Comparison of ENCODE assay signal across 19 cellular contexts in genomic region chr1:240352769-240353168, GRCh38.
DNase-seq lines count a peak whose midpoint lies in the region; ATAC-seq, FAIRE-seq and TF ChIP-seq lines count a peak whose summit lies in the region.
"Had no signal": no experiment of that assay in that cellular context is flagged by ENCODE, and none has a peak within 500 bp of the region (broad histone marks: within the 10 kb centered on the region; RNA-seq: fewer than 3 reads in every experiment).

No MANE protein-coding gene starts in this region.

- H2AFZ ChIP-seq in GM23248: no peak overlapping the region

- TF ChIP-seq POLR2A in A549 (IDR thresholded peaks at IDR 0.05; ENCODE audit: low read length): no peak

- DNase-seq in A549 (ENCODE audit: low read depth in 1 of 2, low spot score in 1 of 2) (peak in 1 of 2 experiments; percentile 61), GM23248 (peak; percentile 49), astrocyte of the spinal cord (ENCODE audit: low read depth, low spot score) (peak; percentile 68), left kidney (ENCODE audit: low read depth, low spot score) (peak; percentile 27), DMS79 (lab: John Stamatoyannopoulos, UW) (no peak), frontal cortex (ENCODE audit: low spot score in 2 of 2) (no peak)
- DNase-seq: activated CD4-positive, alpha-beta T cell treated with anti-CD3 and anti-CD28 coated beads for 36 hours; activated naive CD8-positive, alpha-beta T cell treated with anti-CD3 and anti-CD28 coated beads, Interleukin-2, amount 10 ng/mL, durations not matched to agents 7 days and 5 days; activated T-cell treated with anti-CD3 and anti-CD28 coated beads, Interleukin-2, amount 50 U/mL, for 24 hours; DMS153; NCI-H1930; NCI-H526 treated with DMSO at 0.1 percent for 48 hours; stimulated activated naive CD4-positive, alpha-beta T cell treated with Interleukin-2 at 50 U/mL for 16 hours had no signal

- peaks cover 78% of the 10 kb centered on the region for H3F3A ChIP-seq in GM23248 (ENCODE audit: insufficient read depth)

- H3K27ac ChIP-seq in A549: peak overlapping the region in 1 of 2 experiments; percentile 60; a peak in 3 of 6 replicates
- H3K27ac ChIP-seq in GM23248: peak overlapping the region; percentile 84
- H3K27ac ChIP-seq: coronary artery, KMS-11 had no signal

- POLR2A ChIA-PET in A549 (lab: Yijun Ruan, JAX): no interaction called here

- no peaks in the 10 kb centered on the region for H3K9me2 ChIP-seq in GM23248 (ENCODE audit: insufficient read depth)

- H3K4me1 ChIP-seq in A549 (peaks cover 40% of the 10 kb centered on the region), GM23248 (ENCODE audit: insufficient read depth) (peaks cover 63% of the 10 kb centered on the region)

- CTCF ChIA-PET in A549 (lab: Yijun Ruan, JAX): interaction anchor here (1.0 kb wide), 2 partner anchors 9 to 29 kb away, joined by 3 read pairs; no protein-coding TSS in a partner anchor

- no peaks in the 10 kb centered on the region for H4K20me1 ChIP-seq in GM23248 (ENCODE audit: insufficient read depth)

- TF ChIP-seq RAD21 in A549 (conservative IDR thresholded peaks at IDR 0.05 in 1 of 2, IDR thresholded peaks at IDR 0.05 in 1 of 2): no peak

- H3K9ac ChIP-seq in GM23248: no peak overlapping the region
- H3K9ac ChIP-seq: KMS-11 had no signal

- H3K4me2 ChIP-seq in A549 (peak overlapping the region; percentile 41), GM23248 (ENCODE audit: unreplicated experiment) (no peak overlapping the region)
- H3K4me2 ChIP-seq: KMS-11 had no signal

- peak in 1 of 2 experiments; percentile 47; a peak in 2 of 6 replicates for ATAC-seq in A549
- no peak for ATAC-seq in HG03175 (IDR thresholded peaks at IDR 0.05; ENCODE audit: unreplicated experiment)
- no peak for ATAC-seq in GM21423 (IDR thresholded peaks at IDR 0.05; ENCODE audit: unreplicated experiment)
- ATAC-seq: activated CD4-positive, alpha-beta T cell treated with anti-CD3 and anti-CD28 coated beads for 36 hours; Panc1 had no signal

- H3K79me2 ChIP-seq in GM23248 (ENCODE audit: insufficient read depth): peaks cover 42% of the 10 kb centered on the region

- TF ChIP-seq CTCF in A549 (IDR thresholded peaks at IDR 0.05) (no peak), astrocyte of the spinal cord (IDR thresholded peaks at IDR 0.05; ENCODE audit: low read depth, low read length) (no peak)

- H3K27me3 ChIP-seq in GM23248 (replicated peaks; ENCODE audit: insufficient read depth): no peaks in the 10 kb centered on the region

- H3K4me3 ChIP-seq in A549 (no peak overlapping the region), GM23248 (no peak overlapping the region), astrocyte of the spinal cord (ENCODE audit: low read depth, low read length) (no peak overlapping the region)
- H3K4me3 ChIP-seq: coronary artery, lung had no signal

- TF ChIP-seq EP300 in A549 (IDR thresholded peaks at IDR 0.05): no peak

- H3K36me3 ChIP-seq in GM23248 (ENCODE audit: low read depth): peaks cover 41% of the 10 kb centered on the region

- FAIRE-seq in A549 (lab: Jason Lieb, UNC): no peak
- FAIRE-seq in frontal cortex (lab: Jason Lieb, UNC): no peak

- no peaks in the 10 kb centered on the region for H3K9me3 ChIP-seq in A549
- no peaks in the 10 kb centered on the region for H3K9me3 ChIP-seq in GM23248 (ENCODE audit: low read depth)

- WGBS in A549 (ENCODE audit: missing lambda C conversion rate): 49% methylated on average over 5 of the region's 5 CpGs
- WGBS in GM23248 (ENCODE audit: low coverage in 1 of 2, low lambda C conversion rate in 2 of 2, missing lambda C conversion rate in 2 of 2), 2 experiments: 51 to 55% methylated on average over 5 of the region's 5 CpGs

- in situ Hi-C loops in GM23248 (cut with MboI): no loop called here
- in situ Hi-C loops in astrocyte of the spinal cord (cut with HindIII; ENCODE audit: low sequenced_read_pairs): no loop called here

TF ChIP-seq in A549, 52 proteins besides CTCF, POLR2A, EP300 and RAD21:
- TF ChIP-seq ESRRA (IDR thresholded peaks at IDR 0.05; ENCODE audit: borderline replicate concordance, low read length) (no peak), FOSB (CRISPR knock-in tag; IDR thresholded peaks at IDR 0.05) (no peak), HOXA7 (CRISPR knock-in tag; IDR thresholded peaks at IDR 0.05) (no peak), RARB (CRISPR knock-in tag; IDR thresholded peaks at IDR 0.05) (no peak), RCOR1 (IDR thresholded peaks at IDR 0.05; ENCODE audit: low read depth, low read length) (no peak), JUNB (IDR thresholded peaks at IDR 0.05) (no peak), HOXB5 (CRISPR knock-in tag; IDR thresholded peaks at IDR 0.05) (no peak), GATA3 (IDR thresholded peaks at IDR 0.05; ENCODE audit: borderline replicate concordance) (no peak), CBX2 (IDR thresholded peaks at IDR 0.05; ENCODE audit: borderline replicate concordance, low read depth) (no peak), PBX3 (IDR thresholded peaks at IDR 0.05) (no peak)

Comparison
In these comparisons a context has a peak if more than half of its experiments do, and no peak if none do; other contexts are left out.
1. DNase-seq: peak in GM23248 (single experiment), astrocyte of the spinal cord (single experiment) and left kidney (single experiment); none in DMS79 (single experiment) and frontal cortex (0 of 2).